16 cellular contexts compared by ENCODE assay signal in the genomic region with DNA sequence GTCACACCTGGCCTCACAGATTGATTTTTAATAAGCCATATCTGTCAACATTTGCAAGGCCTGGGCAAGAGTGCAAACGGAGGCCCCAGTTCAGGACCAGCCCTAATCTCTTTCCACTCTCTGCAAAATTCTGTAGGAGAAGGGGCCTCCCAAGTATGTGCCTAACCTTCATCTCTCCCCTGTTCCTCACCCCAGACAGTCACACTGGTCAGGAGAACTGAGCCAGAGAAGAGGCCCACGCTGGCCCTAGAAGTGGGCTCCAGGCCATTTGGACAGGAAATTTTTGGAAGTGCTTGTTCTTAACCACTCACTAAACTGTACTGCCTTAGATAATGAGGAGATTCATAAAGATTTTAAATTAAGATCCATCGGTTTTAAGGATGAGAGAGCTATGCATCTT.
"Had no signal": no experiment of that assay in that cellular context is flagged by ENCODE, and none has a peak within 500 bp of the region (broad histone marks: within the 10 kb centered on the region; RNA-seq: fewer than 3 reads in every experiment).

No MANE protein-coding gene starts in this region.

- H3K9me3 ChIP-seq: neutrophil, right lobe of liver, stomach, testis, upper lobe of right lung had no signal

- DNase-seq: activated CD4-positive, alpha-beta T cell treated with anti-CD3 and anti-CD28 coated beads, Interleukin-2, amount 10 ng/mL, durations not matched to agents 7 days and 5 days; activated CD8-positive, alpha-beta memory T cell treated with anti-CD3 and anti-CD28 coated beads, Interleukin-2, amount 50 U/mL, for 48 hours; activated gamma-delta T cell; activated T-cell treated with anti-CD3 and anti-CD28 coated beads, Interleukin-2, amount 50 U/mL, for 72 hours; cerebellar nuclear complex; effector memory CD8-positive, alpha-beta T cell; naive B cell; upper lobe of right lung had no signal

- H3K36me3 ChIP-seq: neutrophil, right lobe of liver, stomach, upper lobe of right lung had no signal

- H3K27ac ChIP-seq: epithelial cell of prostate, neutrophil, right lobe of liver, testis, upper lobe of right lung had no signal

- H3K4me3 ChIP-seq: right lobe of liver, stomach, testis, upper lobe of right lung had no signal

- H3K4me3 Mint-ChIP-seq: activated CD4-positive, alpha-beta T cell treated with anti-CD3 and anti-CD28 coated beads, Interleukin-2, amount 10 ng/mL, durations not matched to agents 7 days and 5 days; activated naive CD8-positive, alpha-beta T cell; activated T-cell treated with anti-CD3 and anti-CD28 coated beads, Interleukin-2, amount 50 U/mL, for 72 hours; dendritic cell treated with granulocyte-macrophage colony-stimulating factor and Interleukin-4, amounts not matched to agents 40 ng/mL and 50 ng/mL, for 4 days; effector memory CD8-positive, alpha-beta T cell; naive B cell had no signal

- H3K4me1 Mint-ChIP-seq: activated CD4-positive, alpha-beta T cell treated with anti-CD3 and anti-CD28 coated beads, Interleukin-2, amount 10 ng/mL, durations not matched to agents 7 days and 5 days; naive B cell had no signal

- H3K4me1 ChIP-seq: right lobe of liver, testis had no signal

- H3K27me3 ChIP-seq: neutrophil, right lobe of liver, stomach, testis, upper lobe of right lung had no signal

- ATAC-seq: activated T-cell treated with anti-CD3 and anti-CD28 coated beads, Interleukin-2, amount 50 U/mL, for 72 hours; effector memory CD8-positive, alpha-beta T cell had no signal

- H3K27me3 Mint-ChIP-seq: activated CD4-positive, alpha-beta T cell treated with anti-CD3 and anti-CD28 coated beads, Interleukin-2, amount 10 ng/mL, durations not matched to agents 7 days and 5 days; activated naive CD8-positive, alpha-beta T cell; brain; dendritic cell treated with granulocyte-macrophage colony-stimulating factor and Interleukin-4, amounts not matched to agents 40 ng/mL and 50 ng/mL, for 4 days; effector memory CD8-positive, alpha-beta T cell; naive B cell had no signal

- H3K36me3 Mint-ChIP-seq: activated naive CD8-positive, alpha-beta T cell; brain; naive B cell had no signal

- H3K27ac Mint-ChIP-seq: activated CD4-positive, alpha-beta T cell treated with anti-CD3 and anti-CD28 coated beads, Interleukin-2, amount 10 ng/mL, durations not matched to agents 7 days and 5 days; activated naive CD8-positive, alpha-beta T cell; activated T-cell treated with anti-CD3 and anti-CD28 coated beads, Interleukin-2, amount 50 U/mL, for 72 hours; dendritic cell treated with granulocyte-macrophage colony-stimulating factor and Interleukin-4, amounts not matched to agents 40 ng/mL and 50 ng/mL, for 4 days; effector memory CD8-positive, alpha-beta T cell had no signal

- H3K9me3 Mint-ChIP-seq: activated CD4-positive, alpha-beta T cell treated with anti-CD3 and anti-CD28 coated beads, Interleukin-2, amount 10 ng/mL, durations not matched to agents 7 days and 5 days; activated T-cell treated with anti-CD3 and anti-CD28 coated beads, Interleukin-2, amount 50 U/mL, for 72 hours; brain; dendritic cell treated with granulocyte-macrophage colony-stimulating factor and Interleukin-4, amounts not matched to agents 40 ng/mL and 50 ng/mL, for 4 days had no signal
